ENCODE assay signal across 16 cellular contexts in genomic region chr4:184318852-184319251, GRCh38.
DNase-seq lines count a peak whose midpoint lies in the region; ATAC-seq and TF ChIP-seq lines count a peak whose summit lies in the region.
"Had no signal": no experiment of that assay in that cellular context is flagged by ENCODE, and none has a peak within 500 bp of the region (broad histone marks: within the 10 kb centered on the region; RNA-seq: fewer than 3 reads in every experiment).

No MANE protein-coding gene starts in this region.

- H2AFZ ChIP-seq in SU-DHL-6 (ENCODE audit: low read depth, low read length, severe bottlenecking) = no peak overlapping the region

- H3K9me3 ChIP-seq in SU-DHL-6 (ENCODE audit: insufficient read depth, low read length) (no peaks in the 10 kb centered on the region; the same call in 1 of the 2 replicates), HAP-1 (no peaks in the 10 kb centered on the region), Peyer's patch (no peaks in the 10 kb centered on the region)
- H3K9me3 ChIP-seq: upper lobe of right lung had no signal

- no peak for TF ChIP-seq CTCF in SU-DHL-6 (IDR thresholded peaks at IDR 0.05; ENCODE audit: insufficient read depth, low read length, poor library complexity, severe bottlenecking)
- TF ChIP-seq CTCF in Peyer's patch (IDR thresholded peaks at IDR 0.05) = no peak

- peak overlapping the region; percentile 62 for H3K27ac ChIP-seq in SU-DHL-6 (ENCODE audit: low read depth, low read length)
- H3K27ac ChIP-seq in Peyer's patch = peak overlapping the region in 1 of 4 donors; percentile 3
- H3K27ac ChIP-seq: upper lobe of right lung had no signal

- in situ Hi-C loops in HAP-1 (cut with MboI; ENCODE audit: low sequenced_read_pairs) = no loop called here

- H3K9me3 Mint-ChIP-seq in activated T-cell treated with anti-CD3 and anti-CD28 coated beads, Interleukin-2, amount 50 U/mL, for 72 hours = peaks cover 0 to 2% of the 10 kb centered on the region in 2 donors
- H3K9me3 Mint-ChIP-seq in stimulated activated memory B cell treated with anti-CD40 and anti-IgM and Interleukin-4, amounts not matched to agents 10 μg/mL and 1 μg/mL and 100 μg/mL, for 72 hours = no peaks in the 10 kb centered on the region
- H3K9me3 Mint-ChIP-seq: HFFc6, mesothelial cell of epicardium had no signal

- H4K20me1 ChIP-seq in SU-DHL-6 (ENCODE audit: low read depth, low read length) = no peaks in the 10 kb centered on the region

- H3K79me2 ChIP-seq in SU-DHL-6 (ENCODE audit: insufficient read depth, low read length) = no peaks in the 10 kb centered on the region

- H3K4me1 ChIP-seq in HAP-1 (no peaks in the 10 kb centered on the region), Peyer's patch (peaks cover 0 to 7% (median 0%) of the 10 kb centered on the region in 4 donors)
- H3K4me1 ChIP-seq: upper lobe of right lung had no signal

- no peak for DNase-seq in activated T-cell treated with anti-CD3 and anti-CD28 coated beads, Interleukin-2, amount 50 U/mL, for 72 hours
- no peak for DNase-seq in activated T-cell treated with anti-CD3 and anti-CD28 coated beads, Interleukin-2, amount 50 U/mL, for 1 hour
- DNase-seq in HAP-1 (ENCODE audit: low spot score in 2 of 2) = no peak
- no peak for DNase-seq in Peyer's patch
- no peak for DNase-seq in left cardiac atrium
- DNase-seq: aorta, EL, HFFc6, islet precursor cell, NCI-H187, NCI-H526 treated with DMSO at 0.1 percent for 48 hours, upper lobe of right lung had no signal

- H3F3A ChIP-seq in SU-DHL-6 (ENCODE audit: insufficient read depth) = 0 out of 2 replicates have a peak, but pooled peaks cover 3% of the 10 kb centered on the region

- H3K27me3 ChIP-seq in SU-DHL-6 (ENCODE audit: low read length) = no peaks in the 10 kb centered on the region
- no peaks in the 10 kb centered on the region for H3K27me3 ChIP-seq in HAP-1 (ENCODE audit: low read depth)
- no peaks in the 10 kb centered on the region for H3K27me3 ChIP-seq in Peyer's patch
- H3K27me3 ChIP-seq: upper lobe of right lung had no signal

- H3K27me3 Mint-ChIP-seq in activated T-cell treated with anti-CD3 and anti-CD28 coated beads, Interleukin-2, amount 50 U/mL, for 72 hours (ENCODE audit: low read depth) = no peaks in the 10 kb centered on the region
- no peaks in the 10 kb centered on the region for H3K27me3 Mint-ChIP-seq in stimulated activated memory B cell treated with anti-CD40 and anti-IgM and Interleukin-4, amounts not matched to agents 10 μg/mL and 1 μg/mL and 100 μg/mL, for 72 hours

- TF ChIP-seq POLR2A in Peyer's patch (IDR thresholded peaks at IDR 0.05) = no peak

- no peak overlapping the region for H3K27ac Mint-ChIP-seq in activated T-cell treated with anti-CD3 and anti-CD28 coated beads, Interleukin-2, amount 50 U/mL, for 72 hours
- peak overlapping the region; percentile 96 for H3K27ac Mint-ChIP-seq in stimulated activated memory B cell treated with anti-CD40 and anti-IgM and Interleukin-4, amounts not matched to agents 10 μg/mL and 1 μg/mL and 100 μg/mL, for 72 hours
- H3K27ac Mint-ChIP-seq: HFFc6, mesothelial cell of epicardium had no signal

- H3K36me3 ChIP-seq in SU-DHL-6 (ENCODE audit: low read length) = no peaks in the 10 kb centered on the region; the same call in 1 of the 2 replicates
- no peaks in the 10 kb centered on the region for H3K36me3 ChIP-seq in HAP-1 (replicated peaks)
- no peaks in the 10 kb centered on the region for H3K36me3 ChIP-seq in Peyer's patch
- H3K36me3 ChIP-seq: upper lobe of right lung had no signal

- ATAC-seq in activated T-cell treated with anti-CD3 and anti-CD28 coated beads, Interleukin-2, amount 50 U/mL, for 72 hours (replicated peaks in 1 of 2) = peak in 1 of 2 donors; percentile 32
- ATAC-seq in HG02759 (IDR thresholded peaks at IDR 0.05; ENCODE audit: unreplicated experiment) = peak; percentile 1
- ATAC-seq in stimulated activated memory B cell treated with anti-CD40 and anti-IgM and Interleukin-4, amounts not matched to agents 10 μg/mL and 1 μg/mL and 100 μg/mL, for 72 hours = no peak
- ATAC-seq in left cardiac atrium = no peak
- ATAC-seq: upper lobe of right lung had no signal

- H3K4me2 ChIP-seq in SU-DHL-6 (ENCODE audit: low read depth, low read length, poor library complexity, severe bottlenecking) = peak overlapping the region; percentile 43

- no peaks in the 10 kb centered on the region for H3K36me3 Mint-ChIP-seq in activated T-cell treated with anti-CD3 and anti-CD28 coated beads, Interleukin-2, amount 50 U/mL, for 72 hours (ENCODE audit: insufficient read depth in 2 of 2)
- peaks cover 5% of the 10 kb centered on the region for H3K36me3 Mint-ChIP-seq in stimulated activated memory B cell treated with anti-CD40 and anti-IgM and Interleukin-4, amounts not matched to agents 10 μg/mL and 1 μg/mL and 100 μg/mL, for 72 hours
- H3K36me3 Mint-ChIP-seq: mesothelial cell of epicardium had no signal

- peak overlapping the region; percentile 22 to 32 for H3K4me3 Mint-ChIP-seq in activated T-cell treated with anti-CD3 and anti-CD28 coated beads, Interleukin-2, amount 50 U/mL, for 72 hours
- peak overlapping the region; percentile 5 for H3K4me3 Mint-ChIP-seq in stimulated activated memory B cell treated with anti-CD40 and anti-IgM and Interleukin-4, amounts not matched to agents 10 μg/mL and 1 μg/mL and 100 μg/mL, for 72 hours
- H3K4me3 Mint-ChIP-seq: HFFc6, mesothelial cell of epicardium had no signal

- intact Hi-C loops in left cardiac atrium (cut with DNase I) = no loop called here

- H3K9me2 ChIP-seq in SU-DHL-6 (replicated peaks; ENCODE audit: insufficient read depth, low read length) = no peaks in the 10 kb centered on the region

- 0 out of 2 replicates have a peak overlapping the region, but pooled peaks have one; percentile 8 for H3K9ac ChIP-seq in SU-DHL-6 (ENCODE audit: low read length)

- H3K4me3 ChIP-seq in SU-DHL-6 (ENCODE audit: insufficient read depth, low read length, poor library complexity, severe bottlenecking) (no peak overlapping the region), HAP-1 (no peak overlapping the region), Peyer's patch (no peak overlapping the region)
- H3K4me3 ChIP-seq: upper lobe of right lung had no signal

- H3K4me1 Mint-ChIP-seq in activated T-cell treated with anti-CD3 and anti-CD28 coated beads, Interleukin-2, amount 50 U/mL, for 72 hours (ENCODE audit: low read depth) = peaks cover 67% of the 10 kb centered on the region
- H3K4me1 Mint-ChIP-seq in stimulated activated memory B cell treated with anti-CD40 and anti-IgM and Interleukin-4, amounts not matched to agents 10 μg/mL and 1 μg/mL and 100 μg/mL, for 72 hours = peaks cover 73% of the 10 kb centered on the region
- H3K4me1 Mint-ChIP-seq: mesothelial cell of epicardium had no signal
